ENCODE assay signal across 1 cellular context in genomic region chr12:12024958-12025682, GRCh38.
TF ChIP-seq lines count a peak whose summit lies in the region.

No MANE protein-coding gene starts in this region.

TF ChIP-seq in GM12878, 131 proteins besides CTCF, POLR2A, EP300 and RAD21 (continued from another document):
- TF ChIP-seq PKNOX1 (IDR thresholded peaks at IDR 0.05) (no peak), BCL3 (IDR thresholded peaks at IDR 0.05; ENCODE audit: borderline replicate concordance, insufficient read depth, low read depth, low read length, poor library complexity, severe bottlenecking) (no peak), RBBP5 (conservative IDR thresholded peaks at IDR 0.05) (no peak), NR2F1 (conservative IDR thresholded peaks at IDR 0.05) (peak; percentile 73), ETV6 (conservative IDR thresholded peaks at IDR 0.05 in 1 of 2, IDR thresholded peaks at IDR 0.05 in 1 of 2; ENCODE audit: borderline replicate concordance in 1 of 2, low read depth in 1 of 2) (peak in 1 of 2 experiments; percentile 99; a peak in 2 of 4 replicates), TCF12 (IDR thresholded peaks at IDR 0.05; ENCODE audit: low read depth, low read length) (peak; percentile 89; the same call in 1 of the 2 replicates), NR2C1 (IDR thresholded peaks at IDR 0.05) (no peak), BACH1 (IDR thresholded peaks at IDR 0.05; ENCODE audit: borderline replicate concordance) (0 out of 2 replicates have a peak, but pooled peaks have one; percentile 49), EGR1 (IDR thresholded peaks at IDR 0.05; ENCODE audit: borderline replicate concordance in 1 of 2, low read depth in 2 of 2, low read length in 2 of 2) (peak in 1 of 2 experiments; percentile 64; a peak in 2 of 3 replicates)
TF ChIP-seq in GM12878: peak in this region for 52.
